ENCODE assay signal across 11 cellular contexts in genomic region chr2:238528953-238529781, GRCh38.
DNase-seq lines count a peak whose midpoint lies in the region; ATAC-seq, FAIRE-seq and TF ChIP-seq lines count a peak whose summit lies in the region.
"Had no signal": no experiment of that assay in that cellular context is flagged by ENCODE, and none has a peak within 500 bp of the region (broad histone marks: within the 10 kb centered on the region; RNA-seq: fewer than 3 reads in every experiment).

No MANE protein-coding gene starts in this region.

- intact Hi-C loops in CD14-positive monocyte (cut with micrococcal nuclease): no loop called here

- no peak for TF ChIP-seq POLR2A in gastroesophageal sphincter (IDR thresholded peaks at IDR 0.05)

- H3K27me3 Mint-ChIP-seq in CD14-positive monocyte (ENCODE audit: low read depth in 3 of 3): peaks cover 0 to 3% (median 2%) of the 10 kb centered on the region in 3 donors

- peaks cover 14 to 50% (median 40%) of the 10 kb centered on the region in 7 donors for H3K9me3 Mint-ChIP-seq in CD14-positive monocyte

- no peak overlapping the region for H3K4me3 Mint-ChIP-seq in CD14-positive monocyte
- H3K4me3 Mint-ChIP-seq: activated CD4-positive, alpha-beta T cell treated with anti-CD3 and anti-CD28 coated beads, Interleukin-2, amount 10 ng/mL, durations not matched to agents 24 days and 14 days; activated naive CD8-positive, alpha-beta T cell treated with anti-CD3 and anti-CD28 coated beads, Interleukin-2, amount 50 U/mL, for 24 hours had no signal

- no peaks in the 10 kb centered on the region for H3K27me3 ChIP-seq in gastroesophageal sphincter

- FAIRE-seq in islet of Langerhans (lab: Jason Lieb, UNC): peak; percentile 47

- no peaks in the 10 kb centered on the region for H3K36me3 ChIP-seq in gastroesophageal sphincter

- in situ Hi-C loops in SK-MEL-5 (cut with HindIII; ENCODE audit: low pct_unique_long_range_greater_than_20kb, low sequenced_read_pairs): no loop called here

- TF ChIP-seq CTCF in gastroesophageal sphincter (IDR thresholded peaks at IDR 0.05) (no peak), CD14-positive monocyte (IDR thresholded peaks at IDR 0.05) (no peak)

- H3K27ac Mint-ChIP-seq in CD14-positive monocyte: no peak overlapping the region
- H3K27ac Mint-ChIP-seq: activated CD4-positive, alpha-beta T cell treated with anti-CD3 and anti-CD28 coated beads, Interleukin-2, amount 10 ng/mL, durations not matched to agents 24 days and 14 days; activated naive CD8-positive, alpha-beta T cell treated with anti-CD3 and anti-CD28 coated beads, Interleukin-2, amount 50 U/mL, for 24 hours had no signal

- no peak for TF ChIP-seq EP300 in gastroesophageal sphincter (IDR thresholded peaks at IDR 0.05)

- peaks cover 0 to 5% of the 10 kb centered on the region in 2 donors for H3K36me3 Mint-ChIP-seq in CD14-positive monocyte

- H3K4me1 Mint-ChIP-seq in CD14-positive monocyte: peaks cover 2% of the 10 kb centered on the region
- H3K4me1 Mint-ChIP-seq: activated CD4-positive, alpha-beta T cell treated with anti-CD3 and anti-CD28 coated beads, Interleukin-2, amount 10 ng/mL, durations not matched to agents 24 days and 14 days; activated naive CD8-positive, alpha-beta T cell treated with anti-CD3 and anti-CD28 coated beads, Interleukin-2, amount 50 U/mL, for 24 hours had no signal

- 90 to 92% methylated on average over 2 to 4 of the region's 10 CpGs for WGBS in gastroesophageal sphincter (ENCODE audit: low coverage in 1 of 2), 2 donors

- H3K9me3 ChIP-seq in gastroesophageal sphincter: peaks cover 0 to 31% (median 0%) of the 10 kb centered on the region in 3 donors

- H3K27ac ChIP-seq in gastroesophageal sphincter: no peak overlapping the region

- no peak for ATAC-seq in gastroesophageal sphincter
- no peak for ATAC-seq in GM18858 (IDR thresholded peaks at IDR 0.05; ENCODE audit: unreplicated experiment)
- ATAC-seq: activated naive CD8-positive, alpha-beta T cell treated with anti-CD3 and anti-CD28 coated beads, Interleukin-2, amount 50 U/mL, for 24 hours had no signal

- DNase-seq in AG20443 (ENCODE audit: low spot score) (peak; percentile 59), M059J (ENCODE audit: low read depth) (peak; percentile 12), SK-MEL-5 (ENCODE audit: low read depth, low spot score) (peak; percentile 20), CD14-positive monocyte (ENCODE audit: low spot score) (no peak), ecto neural progenitor cell (ENCODE audit: low spot score) (no peak)
- DNase-seq: activated CD4-positive, alpha-beta T cell treated with anti-CD3 and anti-CD28 coated beads, Interleukin-2, amount 10 ng/mL, durations not matched to agents 24 days and 14 days; activated naive CD8-positive, alpha-beta T cell treated with anti-CD3 and anti-CD28 coated beads, Interleukin-2, amount 50 U/mL, for 24 hours; stimulated activated naive CD4-positive, alpha-beta T cell had no signal

- no peaks in the 10 kb centered on the region for H3K4me1 ChIP-seq in gastroesophageal sphincter

- no peak overlapping the region for H3K4me3 ChIP-seq in gastroesophageal sphincter

Comparison
In these comparisons a context has a peak if more than half of its experiments do, and no peak if none do; other contexts are left out.
1. DNase-seq: peak in AG20443 (single experiment), M059J (single experiment) and SK-MEL-5 (single experiment); none in CD14-positive monocyte (single experiment) and ecto neural progenitor cell (single experiment).